In the genomic region with DNA sequence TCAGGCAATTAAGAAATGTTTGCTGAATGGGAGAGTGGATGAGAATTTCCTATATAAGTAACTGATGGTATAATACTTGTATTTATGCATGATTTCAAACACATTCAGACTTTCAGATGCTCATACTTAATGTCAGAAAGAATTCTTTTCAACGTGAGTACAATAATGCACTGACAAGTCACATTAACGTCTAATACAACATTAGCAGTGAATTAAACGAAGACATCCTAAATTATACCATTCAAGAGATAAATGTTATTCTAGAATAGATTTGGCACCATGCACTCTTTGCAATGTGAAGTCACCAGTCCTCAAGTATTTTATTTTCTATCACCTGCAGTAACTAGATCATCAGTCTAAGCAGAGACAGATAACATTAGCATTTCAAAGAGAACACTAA, we compare ENCODE assay signal across 34 cellular contexts.
"Had no signal": no experiment of that assay in that cellular context is flagged by ENCODE, and none has a peak within 500 bp of the region (broad histone marks: within the 10 kb centered on the region; RNA-seq: fewer than 3 reads in every experiment).

No MANE protein-coding gene starts in this region.

- H3K27ac ChIP-seq: adrenal gland, ascending aorta, body of pancreas, brain microvascular endothelial cell, breast epithelium, cardiac muscle cell had no signal

- H3K27me3 ChIP-seq: adrenal gland, ascending aorta, body of pancreas, brain microvascular endothelial cell, breast epithelium, cardiac muscle cell had no signal

- H3K4me3 ChIP-seq: adrenal gland, ascending aorta, body of pancreas, breast epithelium, cardiac muscle cell had no signal

- ATAC-seq: activated naive CD4-positive, alpha-beta T cell treated with anti-CD3 and anti-CD28 coated beads, Interleukin-2, amount 50 U/mL, for 72 hours; activated naive CD8-positive, alpha-beta T cell treated with anti-CD3 and anti-CD28 coated beads, Interleukin-2, amount 50 U/mL, for 24 hours; activated T-cell treated with anti-CD3 and anti-CD28 coated beads, Interleukin-2, amount 50 U/mL, for 4 hours; activated T-cell treated with anti-CD3 and anti-CD28 coated beads, Interleukin-2, amount 50 U/mL, for 72 hours; activated T-helper 17 cell treated with anti-CD3 and anti-CD28 coated beads, Interleukin-2, amount 50 U/mL, for 72 hours; body of pancreas had no signal

- H3K36me3 ChIP-seq: adrenal gland, ascending aorta, brain microvascular endothelial cell, breast epithelium, cardiac muscle cell had no signal

- DNase-seq: activated effector memory CD4-positive, alpha-beta T cell treated with anti-CD3 and anti-CD28 coated beads, Interleukin-2, amount 50 U/mL, for 16 hours; activated effector memory CD4-positive, alpha-beta T cell treated with Interleukin-2 at 50 U/mL for 16 hours; activated gamma-delta T cell; activated gamma-delta T cell treated with Interleukin-2 at 50 U/mL for 16 hours; activated naive CD4-positive, alpha-beta T cell; activated naive CD4-positive, alpha-beta T cell treated with anti-CD3 and anti-CD28 coated beads for 36 hours; activated naive CD4-positive, alpha-beta T cell treated with anti-CD3 and anti-CD28 coated beads, Interleukin-2, amount 10 ng/mL, durations not matched to agents 7 days and 5 days; activated naive CD4-positive, alpha-beta T cell treated with anti-CD3 and anti-CD28 coated beads, Interleukin-2, amount 50 U/mL, for 16 hours; activated naive CD4-positive, alpha-beta T cell treated with Interleukin-2 at 50 U/mL for 16 hours; activated naive CD8-positive, alpha-beta T cell treated with anti-CD3 and anti-CD28 coated beads for 36 hours; activated naive CD8-positive, alpha-beta T cell treated with anti-CD3 and anti-CD28 coated beads, Interleukin-2, amount 10 ng/mL, durations not matched to agents 7 days and 5 days; activated naive CD8-positive, alpha-beta T cell treated with anti-CD3 and anti-CD28 coated beads, Interleukin-2, amount 50 U/mL, for 24 hours; activated T-cell treated with anti-CD3 and anti-CD28 coated beads, Interleukin-2, amount 50 U/mL, for 1 hour; activated T-cell treated with anti-CD3 and anti-CD28 coated beads, Interleukin-2, amount 50 U/mL, for 24 hours; activated T-cell treated with anti-CD3 and anti-CD28 coated beads, Interleukin-2, amount 50 U/mL, for 4 hours; activated T-cell treated with anti-CD3 and anti-CD28 coated beads, Interleukin-2, amount 50 U/mL, for 48 hours; activated T-cell treated with anti-CD3 and anti-CD28 coated beads, Interleukin-2, amount 50 U/mL, for 72 hours; adrenal gland; amniotic stem cell; amygdala; anterior cingulate cortex; aorta; body of pancreas; brain microvascular endothelial cell; caudate nucleus; central memory CD4-positive, alpha-beta T cell; cerebellar nuclear complex had no signal

- H3K4me1 ChIP-seq: adrenal gland, ascending aorta, body of pancreas, breast epithelium had no signal

- FAIRE-seq: astrocyte, bronchial epithelial cell had no signal
